Comparison of ENCODE assay signal across 9 cellular contexts in the genomic region with DNA sequence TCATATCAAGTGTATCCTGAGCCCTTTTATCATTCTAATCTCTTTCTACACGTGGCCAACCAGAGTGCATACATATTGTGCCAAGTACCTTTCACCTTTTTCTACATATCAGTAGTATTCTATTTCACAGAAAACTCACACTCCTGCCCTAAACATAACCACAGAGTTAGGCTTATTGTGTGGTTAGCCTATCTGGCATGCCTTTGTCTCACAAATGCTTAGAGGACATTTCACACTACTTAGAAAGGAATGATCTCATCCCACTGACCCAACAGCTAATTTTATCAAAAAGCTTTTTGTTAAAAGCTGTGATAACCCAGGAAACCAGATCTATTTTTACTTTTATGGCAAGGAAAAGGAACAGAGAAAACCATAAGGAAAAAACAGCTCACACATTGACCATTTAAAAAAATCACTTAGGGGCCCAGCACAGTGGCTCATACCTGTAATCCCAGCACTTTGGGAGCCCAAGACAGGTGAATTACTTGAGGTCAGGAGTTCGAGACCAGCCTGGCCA. TPM values are rescaled to one million over a fixed set of nuclear protein-coding genes. Genes with fewer than 3 reads are reported as not detected.
DNase-seq lines count a peak whose midpoint lies in the region; ATAC-seq, FAIRE-seq and TF ChIP-seq lines count a peak whose summit lies in the region.
"Had no signal": no experiment of that assay in that cellular context is flagged by ENCODE, and none has a peak within 500 bp of the region (broad histone marks: within the 10 kb centered on the region; RNA-seq: fewer than 3 reads in every experiment).

No MANE protein-coding gene starts in this region.

- peaks cover 90% of the 10 kb centered on the region for H4K20me1 ChIP-seq in astrocyte (ENCODE audit: insufficient read depth, low read length)

- peaks cover 16% of the 10 kb centered on the region for H3K4me1 ChIP-seq in astrocyte (ENCODE audit: insufficient read depth, low read length)

- no peaks in the 10 kb centered on the region for H3K36me3 ChIP-seq in astrocyte (ENCODE audit: insufficient read depth, low read length)

- peak overlapping the region; percentile 36 for H3K4me3 Mint-ChIP-seq in astrocyte (ENCODE audit: unreplicated experiment)

- TF ChIP-seq CTCF in astrocyte (IDR thresholded peaks at IDR 0.05; ENCODE audit: insufficient read depth, low read depth, low read length) = no peak

- no peak overlapping the region for H3K4me3 ChIP-seq in astrocyte (ENCODE audit: insufficient read depth, low read depth, low read length)
- H3K4me3 ChIP-seq: A549 had no signal

- H3K27ac ChIP-seq in astrocyte (ENCODE audit: low read depth, low read length) (peak overlapping the region; percentile 79), temporal lobe (ENCODE audit: low read depth, low read length) (peak overlapping the region; percentile 86)
- H3K27ac ChIP-seq: A549 had no signal

- no peaks in the 10 kb centered on the region for H3K27me3 ChIP-seq in astrocyte (ENCODE audit: insufficient read depth, low read length)

- peak overlapping the region; percentile 63 for H3K4me2 ChIP-seq in astrocyte (ENCODE audit: low read length)
- H3K4me2 ChIP-seq: A549 had no signal

- no peak for ATAC-seq in GM18861 (IDR thresholded peaks at IDR 0.05; ENCODE audit: unreplicated experiment)
- ATAC-seq: A549 had no signal

- H3K36me3 Mint-ChIP-seq in astrocyte (ENCODE audit: low read depth, unreplicated experiment) = no peaks in the 10 kb centered on the region

- peaks cover 97% of the 10 kb centered on the region for H3K79me2 ChIP-seq in astrocyte (ENCODE audit: insufficient read depth, low read length)

- no peak overlapping the region for H2AFZ ChIP-seq in astrocyte (ENCODE audit: low read depth, low read length)

- peaks cover 3% of the 10 kb centered on the region for H3K9me3 Mint-ChIP-seq in astrocyte (ENCODE audit: unreplicated experiment)

- H3K9me3 ChIP-seq in astrocyte (ENCODE audit: insufficient read depth, low read depth, low read length) = no peaks in the 10 kb centered on the region
- H3K9me3 ChIP-seq: A549 had no signal

- DNase-seq in NCI-H2107 treated with DMSO at 0.1 percent for 48 hours (lab: John Stamatoyannopoulos, UW; ENCODE audit: unreplicated experiment) (peak; percentile 21), NCI-H2107 (lab: John Stamatoyannopoulos, UW) (no peak), astrocyte (ENCODE audit: low read depth) (peak; percentile 97), iPS-NIHi7 (ENCODE audit: extremely low spot score) (peak; percentile 18), KG1 (lab: John Stamatoyannopoulos, UW) (no peak), SHP77 treated with DMSO at 0.1 percent for 48 hours (lab: John Stamatoyannopoulos, UW) (no peak)

- peak overlapping the region; percentile 64 for H3K27ac Mint-ChIP-seq in astrocyte (ENCODE audit: unreplicated experiment)

- H3K9ac ChIP-seq in astrocyte (ENCODE audit: low read length) = peak overlapping the region; percentile 72

- H3K27me3 Mint-ChIP-seq in astrocyte (ENCODE audit: low read depth, unreplicated experiment) = no peaks in the 10 kb centered on the region

- peaks cover 48% of the 10 kb centered on the region for H3K4me1 Mint-ChIP-seq in astrocyte (ENCODE audit: low read depth, unreplicated experiment)

- FAIRE-seq in astrocyte (lab: Jason Lieb, UNC) = peak; percentile 41
- FAIRE-seq: A549 had no signal

RNA-seq across cellular contexts. Expression of a gene that starts 17.8 kb away (rescaled TPM):
- 471 and 475 TPM in 2 replicates for total RNA-seq in astrocyte
- total RNA-seq in temporal lobe = 215 TPM

Comparison
In these comparisons a context has a peak if more than half of its experiments do, and no peak if none do; other contexts are left out.
1. DNase-seq: peak in NCI-H2107 treated with DMSO at 0.1 percent for 48 hours (single experiment), astrocyte (single experiment) and iPS-NIHi7 (single experiment); none in NCI-H2107 (single experiment), KG1 (single experiment) and SHP77 treated with DMSO at 0.1 percent for 48 hours (single experiment).